In genomic region chr7:1251796-1252542, GRCh38 we compare ENCODE assay signal across 15 cellular contexts. TPM values are rescaled to one million over a fixed set of nuclear protein-coding genes. Genes with fewer than 3 reads are reported as not detected.
"Had no signal": no experiment of that assay in that cellular context is flagged by ENCODE, and none has a peak within 500 bp of the region (broad histone marks: within the 10 kb centered on the region; RNA-seq: fewer than 3 reads in every experiment).

No MANE protein-coding gene starts in this region.

- H3K9me3 ChIP-seq: esophagus muscularis mucosa, upper lobe of right lung had no signal

- H3K9me3 Mint-ChIP-seq: immature natural killer cell; stimulated activated naive CD8-positive, alpha-beta T cell treated with anti-CD3 and anti-CD28 coated beads, Interleukin-15, Interleukin-2, amounts not matched to agents 100 ng/mL and 50 ng/mL, for 24 hours; T-helper 2 cell treated with Interferon-gamma antibody and Interleukin-4, amounts not matched to agents 5 μg/mL and 100 μg/mL, for 36 hours had no signal

- DNase-seq: activated naive CD4-positive, alpha-beta T cell treated with Interleukin-2 at 50 U/mL for 16 hours; immature natural killer cell; mesenchymal stem cell; stimulated activated CD4-positive, alpha-beta T cell treated with anti-CD3 and anti-CD28 coated beads, Interleukin-15, amount 100 ng/mL, for 24 hours; stimulated activated CD4-positive, alpha-beta T cell treated with anti-CD3 and anti-CD28 coated beads, Interleukin-4, amount 100 ng/mL, for 24 hours; upper lobe of right lung had no signal

- H3K27ac Mint-ChIP-seq: immature natural killer cell; stimulated activated naive CD8-positive, alpha-beta T cell treated with anti-CD3 and anti-CD28 coated beads, Interleukin-15, Interleukin-2, amounts not matched to agents 100 ng/mL and 50 ng/mL, for 24 hours; T-helper 2 cell treated with Interferon-gamma antibody and Interleukin-4, amounts not matched to agents 5 μg/mL and 100 μg/mL, for 36 hours had no signal

- H3K4me3 Mint-ChIP-seq: immature natural killer cell; stimulated activated naive CD8-positive, alpha-beta T cell treated with anti-CD3 and anti-CD28 coated beads, Interleukin-15, Interleukin-2, amounts not matched to agents 100 ng/mL and 50 ng/mL, for 24 hours; T-helper 2 cell treated with Interferon-gamma antibody and Interleukin-4, amounts not matched to agents 5 μg/mL and 100 μg/mL, for 36 hours had no signal

- ATAC-seq: left lobe of liver, upper lobe of right lung had no signal

- H3K4me3 ChIP-seq: esophagus muscularis mucosa, upper lobe of right lung had no signal

- H3K27ac ChIP-seq: esophagus muscularis mucosa, upper lobe of right lung had no signal

- H3K36me3 ChIP-seq: esophagus muscularis mucosa, upper lobe of right lung had no signal

RNA-seq across cellular contexts. Expression of gene UNCX, which starts 19.3 kb away (rescaled TPM):
- total RNA-seq: astrocyte, esophagus muscularis mucosa, fibroblast of villous mesenchyme, left lobe of liver, osteocyte, skeletal muscle tissue, temporal lobe, upper lobe of right lung had no signal
